ENCODE assay signal across 8 cellular contexts in the genomic region with DNA sequence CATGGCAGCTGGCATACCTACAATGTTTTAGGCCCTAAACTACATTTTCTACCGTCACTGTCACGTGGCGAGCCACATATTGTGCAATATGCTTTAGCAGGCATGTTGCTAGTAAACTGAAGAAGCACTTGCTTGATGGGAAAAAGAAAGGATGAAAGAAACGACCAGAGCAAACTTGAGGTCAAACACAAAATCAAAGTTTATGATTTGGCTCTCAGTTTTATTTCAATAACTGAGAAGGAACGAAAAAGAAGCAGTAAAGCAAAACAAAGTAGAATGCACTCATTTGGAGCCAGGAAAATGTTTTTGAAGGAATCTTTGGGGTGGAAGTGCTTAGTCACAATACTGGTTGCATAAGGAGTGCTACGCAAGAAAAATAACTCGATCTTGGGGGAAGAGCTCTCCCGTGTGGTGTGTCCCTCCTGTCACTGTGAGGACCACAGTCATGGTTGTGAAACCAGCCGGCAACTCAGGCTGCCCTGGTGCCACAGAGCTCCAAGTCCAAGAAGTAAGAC.
DNase-seq lines count a peak whose midpoint lies in the region; ATAC-seq lines count a peak whose summit lies in the region.

No MANE protein-coding gene starts in this region.

- peak; percentile 91 to 94 for ATAC-seq in left cardiac atrium
- no peak for ATAC-seq in GM19463 (IDR thresholded peaks at IDR 0.05; ENCODE audit: unreplicated experiment)
- no peak for ATAC-seq in GM19455 (IDR thresholded peaks at IDR 0.05; ENCODE audit: unreplicated experiment)

- H3K27me3 ChIP-seq in skeletal muscle satellite cell (ENCODE audit: control insufficient read depth, insufficient read depth, low read length), result no peaks in the 10 kb centered on the region
- no peaks in the 10 kb centered on the region for H3K27me3 ChIP-seq in effector memory CD4-positive, alpha-beta T cell (replicated peaks; ENCODE audit: control insufficient read depth, insufficient read depth, low read length, poor library complexity, severe bottlenecking)

- H3K36me3 ChIP-seq in skeletal muscle satellite cell (ENCODE audit: insufficient read depth, low read length), result no peaks in the 10 kb centered on the region
- H3K36me3 ChIP-seq in effector memory CD4-positive, alpha-beta T cell (ENCODE audit: control insufficient read depth, insufficient read depth, low read length), result no peaks in the 10 kb centered on the region

- no peak overlapping the region for H3K27ac ChIP-seq in effector memory CD4-positive, alpha-beta T cell (ENCODE audit: insufficient read depth, low read length, poor library complexity, severe bottlenecking)

- H3K9ac ChIP-seq in skeletal muscle satellite cell (ENCODE audit: low read depth, low read length), result peak overlapping the region; percentile 51

- peaks cover 22% of the 10 kb centered on the region for H3K4me1 ChIP-seq in skeletal muscle satellite cell (ENCODE audit: control insufficient read depth, insufficient read depth, low read length)
- no peaks in the 10 kb centered on the region for H3K4me1 ChIP-seq in effector memory CD4-positive, alpha-beta T cell (ENCODE audit: control insufficient read depth, insufficient read depth, low read length, poor library complexity, severe bottlenecking)

- H3K9me3 ChIP-seq in skeletal muscle satellite cell (replicated peaks; ENCODE audit: low read length), result no peaks in the 10 kb centered on the region
- H3K9me3 ChIP-seq in effector memory CD4-positive, alpha-beta T cell (ENCODE audit: control insufficient read depth, low read length), result no peaks in the 10 kb centered on the region

- H3K4me2 ChIP-seq in skeletal muscle satellite cell (ENCODE audit: low read length), result peak overlapping the region; percentile 69

- intact Hi-C loops in left cardiac atrium (cut with DNase I), result no loop called here

- peak overlapping the region; percentile 37 for H3K4me3 ChIP-seq in skeletal muscle satellite cell (ENCODE audit: low read length)
- H3K4me3 ChIP-seq in effector memory CD4-positive, alpha-beta T cell (ENCODE audit: insufficient read depth, low read depth, low read length, poor library complexity, severe bottlenecking), result no peak overlapping the region

- DNase-seq in H4 (ENCODE audit: low spot score) (peak; percentile 88), T1000 (lab: John Stamatoyannopoulos, UW) (peak; percentile 12), left cardiac atrium (peak; percentile 68), NCI-H1105 treated with DMSO at 0.1 percent for 48 hours (lab: John Stamatoyannopoulos, UW) (no peak)
- no peak for DNase-seq in effector memory CD4-positive, alpha-beta T cell

Comparison
In these comparisons a context has a peak if more than half of its experiments do, and no peak if none do; other contexts are left out.
1. DNase-seq: peak in H4 (single experiment), T1000 (single experiment) and left cardiac atrium (single experiment); none in effector memory CD4-positive, alpha-beta T cell (0 of 3) and NCI-H1105 treated with DMSO at 0.1 percent for 48 hours (single experiment).
2. ATAC-seq: peak in left cardiac atrium (2 of 2); none in GM19463 (single experiment) and GM19455 (single experiment).